8 cellular contexts compared by ENCODE assay signal in genomic region chr16:50680907-50681885, GRCh38. TPM values are rescaled to one million over a fixed set of nuclear protein-coding genes. Genes with fewer than 3 reads are reported as not detected.
DNase-seq lines count a peak whose midpoint lies in the region; ATAC-seq and TF ChIP-seq lines count a peak whose summit lies in the region.
"Had no signal": no experiment of that assay in that cellular context is flagged by ENCODE, and none has a peak within 500 bp of the region (broad histone marks: within the 10 kb centered on the region; RNA-seq: fewer than 3 reads in every experiment).

A gene with protein sequence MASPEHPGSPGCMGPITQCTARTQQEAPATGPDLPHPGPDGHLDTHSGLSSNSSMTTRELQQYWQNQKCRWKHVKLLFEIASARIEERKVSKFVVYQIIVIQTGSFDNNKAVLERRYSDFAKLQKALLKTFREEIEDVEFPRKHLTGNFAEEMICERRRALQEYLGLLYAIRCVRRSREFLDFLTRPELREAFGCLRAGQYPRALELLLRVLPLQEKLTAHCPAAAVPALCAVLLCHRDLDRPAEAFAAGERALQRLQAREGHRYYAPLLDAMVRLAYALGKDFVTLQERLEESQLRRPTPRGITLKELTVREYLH (minus strand): TSS chr16:50681312. CDS start chr16:50677526, 3,786 bp downstream.

- no peaks in the 10 kb centered on the region for H3F3A ChIP-seq in PC-9 (ENCODE audit: insufficient read depth, low read depth)

- peak within 1 kb of the TSS; percentile 77 for H3K4me3 Mint-ChIP-seq in stimulated activated memory B cell treated with anti-CD40 and anti-IgM and Interleukin-4, amounts not matched to agents 10 μg/mL and 1 μg/mL and 100 μg/mL, for 72 hours
- H3K4me3 Mint-ChIP-seq in mesothelial cell of epicardium = no peak within 1 kb of the TSS

- peak; percentile 52 for ATAC-seq in HG03378 (IDR thresholded peaks at IDR 0.05; ENCODE audit: unreplicated experiment)
- peak; percentile 40 for ATAC-seq in Right ventricle myocardium inferior
- peak; percentile 86 for ATAC-seq in stimulated activated memory B cell treated with anti-CD40 and anti-IgM and Interleukin-4, amounts not matched to agents 10 μg/mL and 1 μg/mL and 100 μg/mL, for 72 hours

- no peaks in the 10 kb centered on the region for H3K9me3 ChIP-seq in PC-9 (ENCODE audit: insufficient read depth, low read depth)

- DNase-seq in GM19240 (ENCODE audit: insufficient read length, low spot score) (peak; percentile 67), Right ventricle myocardium inferior (ENCODE audit: missing footprints) (peak; percentile 82), PC-9 (no peak), mesothelial cell of epicardium (ENCODE audit: low spot score in 2 of 2, unreplicated experiment in 2 of 2) (no peak)
- DNase-seq in activated CD4-positive, alpha-beta T cell treated with anti-CD3 and anti-CD28 coated beads for 48 hours = peak; percentile 69

- H3K27me3 ChIP-seq in PC-9 (ENCODE audit: insufficient read depth, low read depth) = no peaks in the 10 kb centered on the region

- H3K4me1 ChIP-seq in PC-9 (replicated peaks; ENCODE audit: insufficient read depth) = peaks cover 4% of the 10 kb centered on the region; the same call in 1 of the 2 replicates

- no peak for TF ChIP-seq CTCF in PC-9 (conservative IDR thresholded peaks at IDR 0.05)
- TF ChIP-seq CTCF in mesothelial cell of epicardium (IDR thresholded peaks at IDR 0.05; ENCODE audit: unreplicated experiment) = no peak

- intact Hi-C loops in Right ventricle myocardium inferior (cut with DNase I) = no loop called here
- intact Hi-C loops in PC-9 (cut with micrococcal nuclease; ENCODE audit: unreplicated experiment) = no loop called here

- H3K4me1 Mint-ChIP-seq in stimulated activated memory B cell treated with anti-CD40 and anti-IgM and Interleukin-4, amounts not matched to agents 10 μg/mL and 1 μg/mL and 100 μg/mL, for 72 hours = peaks cover 80% of the 10 kb centered on the region
- H3K4me1 Mint-ChIP-seq in mesothelial cell of epicardium = no peaks in the 10 kb centered on the region

- POLR2A ChIA-PET in PC-9 (lab: Charles Lee; ENCODE audit: unreplicated experiment) = no interaction called here

- no peak within 1 kb of the TSS for H3K4me2 ChIP-seq in PC-9

- BruUV-seq in PC-9 (replicated peaks; lab: Mats Ljungman, UMichigan) = no TSS peak

- no peaks in the 10 kb centered on the region for H3K27me3 Mint-ChIP-seq in stimulated activated memory B cell treated with anti-CD40 and anti-IgM and Interleukin-4, amounts not matched to agents 10 μg/mL and 1 μg/mL and 100 μg/mL, for 72 hours
- H3K27me3 Mint-ChIP-seq in mesothelial cell of epicardium (ENCODE audit: low read depth) = peaks cover 2% of the 10 kb centered on the region

- H3K4me3 ChIP-seq in PC-9 = no peak within 1 kb of the TSS

- H3K9me2 ChIP-seq in PC-9 (ENCODE audit: insufficient read depth) = no peaks in the 10 kb centered on the region

- no peaks in the 10 kb centered on the region for H3K9me3 Mint-ChIP-seq in stimulated activated memory B cell treated with anti-CD40 and anti-IgM and Interleukin-4, amounts not matched to agents 10 μg/mL and 1 μg/mL and 100 μg/mL, for 72 hours
- H3K9me3 Mint-ChIP-seq in mesothelial cell of epicardium = no peaks in the 10 kb centered on the region

- no peak within 1 kb of the TSS for H3K27ac ChIP-seq in PC-9

- H3K79me2 ChIP-seq in PC-9 (ENCODE audit: low read depth) = no peaks in the 10 kb centered on the region

- no peak within 1 kb of the TSS for H2AFZ ChIP-seq in PC-9

- H3K36me3 Mint-ChIP-seq in stimulated activated memory B cell treated with anti-CD40 and anti-IgM and Interleukin-4, amounts not matched to agents 10 μg/mL and 1 μg/mL and 100 μg/mL, for 72 hours = peaks cover 29% of the 10 kb centered on the region
- H3K36me3 Mint-ChIP-seq in mesothelial cell of epicardium = no peaks in the 10 kb centered on the region

- no peaks in the 10 kb centered on the region for H3K36me3 ChIP-seq in PC-9 (ENCODE audit: low read depth)

- H3K27ac Mint-ChIP-seq in stimulated activated memory B cell treated with anti-CD40 and anti-IgM and Interleukin-4, amounts not matched to agents 10 μg/mL and 1 μg/mL and 100 μg/mL, for 72 hours = peak within 1 kb of the TSS; percentile 92
- no peak within 1 kb of the TSS for H3K27ac Mint-ChIP-seq in mesothelial cell of epicardium

- CTCF ChIA-PET in PC-9 (lab: Charles Lee) = no interaction called here

- no peaks in the 10 kb centered on the region for H4K20me1 ChIP-seq in PC-9 (ENCODE audit: insufficient read depth)

RNA-seq across cellular contexts. Expression of the gene that starts here (rescaled TPM):
- total RNA-seq in Right ventricle myocardium inferior = 0.95 TPM
- total RNA-seq in PC-9 (2021) = not detected in 2 replicates
- not detected in 3 replicates for total RNA-seq in mesothelial cell of epicardium
- total RNA-seq: SK-MEL-5 had no signal

Comparison
In these comparisons a context has a peak if more than half of its experiments do, and no peak if none do; other contexts are left out.
1. Peak in DNase-seq and ATAC-seq in Right ventricle myocardium inferior; RNA of the gene not detected or under 1 TPM.
2. DNase-seq: peak in GM19240 (single experiment) and activated CD4-positive, alpha-beta T cell treated with anti-CD3 and anti-CD28 coated beads for 48 hours (single experiment); none in PC-9 (0 of 2) and mesothelial cell of epicardium (0 of 2).
3. Peak in every context shown above with its lines, with median percentiles within 50 percentile points of each other: ATAC-seq.